Comparison of ENCODE assay signal across 29 cellular contexts in genomic region chr12:132401982-132402381, GRCh38.
"Had no signal": no experiment of that assay in that cellular context is flagged by ENCODE, and none has a peak within 500 bp of the region (broad histone marks: within the 10 kb centered on the region; RNA-seq: fewer than 3 reads in every experiment).

No MANE protein-coding gene starts in this region.

- H3K4me1 ChIP-seq: adrenal gland, ascending aorta, body of pancreas, breast epithelium had no signal

- H3K36me3 ChIP-seq: adrenal gland, ascending aorta, brain microvascular endothelial cell, breast epithelium, cardiac muscle cell had no signal

- ATAC-seq: activated naive CD4-positive, alpha-beta T cell treated with anti-CD3 and anti-CD28 coated beads, Interleukin-2, amount 50 U/mL, for 72 hours; activated naive CD8-positive, alpha-beta T cell treated with anti-CD3 and anti-CD28 coated beads, Interleukin-2, amount 50 U/mL, for 24 hours; activated T-cell treated with anti-CD3 and anti-CD28 coated beads, Interleukin-2, amount 50 U/mL, for 4 hours; activated T-cell treated with anti-CD3 and anti-CD28 coated beads, Interleukin-2, amount 50 U/mL, for 72 hours; activated T-helper 17 cell treated with anti-CD3 and anti-CD28 coated beads, Interleukin-2, amount 50 U/mL, for 72 hours; body of pancreas had no signal

- DNase-seq: activated effector memory CD4-positive, alpha-beta T cell treated with Interleukin-2 at 50 U/mL for 16 hours; activated gamma-delta T cell; activated gamma-delta T cell treated with Interleukin-2 at 50 U/mL for 16 hours; activated naive CD4-positive, alpha-beta T cell; activated naive CD4-positive, alpha-beta T cell treated with anti-CD3 and anti-CD28 coated beads for 36 hours; activated naive CD4-positive, alpha-beta T cell treated with anti-CD3 and anti-CD28 coated beads, Interleukin-2, amount 50 U/mL, for 16 hours; activated naive CD4-positive, alpha-beta T cell treated with Interleukin-2 at 50 U/mL for 16 hours; activated naive CD8-positive, alpha-beta T cell treated with anti-CD3 and anti-CD28 coated beads for 36 hours; activated naive CD8-positive, alpha-beta T cell treated with anti-CD3 and anti-CD28 coated beads, Interleukin-2, amount 50 U/mL, for 24 hours; activated T-cell treated with anti-CD3 and anti-CD28 coated beads, Interleukin-2, amount 50 U/mL, for 1 hour; activated T-cell treated with anti-CD3 and anti-CD28 coated beads, Interleukin-2, amount 50 U/mL, for 24 hours; activated T-cell treated with anti-CD3 and anti-CD28 coated beads, Interleukin-2, amount 50 U/mL, for 4 hours; activated T-cell treated with anti-CD3 and anti-CD28 coated beads, Interleukin-2, amount 50 U/mL, for 48 hours; activated T-cell treated with anti-CD3 and anti-CD28 coated beads, Interleukin-2, amount 50 U/mL, for 72 hours; amniotic stem cell; amygdala; anterior cingulate cortex; aorta; brain microvascular endothelial cell; caudate nucleus; central memory CD4-positive, alpha-beta T cell; cerebellar nuclear complex had no signal

- H3K9me3 ChIP-seq: adrenal gland, ascending aorta, body of pancreas, breast epithelium had no signal

- H3K27me3 ChIP-seq: ascending aorta had no signal

- H3K4me3 ChIP-seq: adrenal gland, ascending aorta, body of pancreas, breast epithelium, cardiac muscle cell had no signal

- H3K27ac ChIP-seq: adrenal gland, ascending aorta, body of pancreas, brain microvascular endothelial cell, breast epithelium, cardiac muscle cell had no signal
